9 cellular contexts compared by ENCODE assay signal in the genomic region with DNA sequence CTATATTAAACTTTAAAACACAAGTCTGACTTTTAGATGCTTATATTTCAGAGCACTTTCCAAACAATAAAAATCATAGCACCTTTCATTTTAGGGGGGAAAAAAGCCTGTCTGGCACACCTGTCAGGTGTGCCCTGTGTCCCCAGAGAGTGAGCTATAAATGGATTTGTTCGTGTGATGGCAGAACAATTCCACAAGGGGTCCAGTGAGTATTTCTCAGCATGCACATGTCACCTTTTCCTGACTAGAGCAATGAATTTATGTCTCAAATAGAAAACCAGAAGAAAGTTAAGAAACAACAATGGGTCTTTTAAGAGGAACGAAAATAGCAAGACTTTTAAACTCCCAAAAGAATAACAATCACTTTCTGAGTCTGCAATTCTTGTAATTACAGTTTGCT. TPM values are rescaled to one million over a fixed set of nuclear protein-coding genes. Genes with fewer than 3 reads are reported as not detected.
DNase-seq lines count a peak whose midpoint lies in the region; ATAC-seq, FAIRE-seq and TF ChIP-seq lines count a peak whose summit lies in the region.
"Had no signal": no experiment of that assay in that cellular context is flagged by ENCODE, and none has a peak within 500 bp of the region (broad histone marks: within the 10 kb centered on the region; RNA-seq: fewer than 3 reads in every experiment).

No MANE protein-coding gene starts in this region.

- peak; percentile 13 for DNase-seq in activated CD8-positive, alpha-beta T cell treated with anti-CD3 and anti-CD28 coated beads for 36 hours
- DNase-seq in activated CD8-positive, alpha-beta T cell treated with anti-CD3 and anti-CD28 coated beads, Interleukin-2, amount 10 ng/mL, durations not matched to agents 7 days and 5 days, result no peak
- peak; percentile 6 for DNase-seq in HTR-8/SVneo (ENCODE audit: insufficient read length, low spot score)
- peak in 2 of 4 experiments; percentile 20 to 26 for DNase-seq in K562 (ENCODE audit: extremely low read depth in 1 of 4, low spot score in 3 of 4)
- no peak for DNase-seq in retinal pigment epithelial cell (ENCODE audit: low read depth)
- no peak for DNase-seq in CD1c-positive myeloid dendritic cell (ENCODE audit: extremely low spot score)
- DNase-seq in omental fat pad (ENCODE audit: low spot score), result no peak
- no peak for DNase-seq in effector memory CD4-positive, alpha-beta T cell

- H3K27ac ChIP-seq in K562 (ENCODE audit: extremely low read depth, low read depth, low read length), result no peak overlapping the region
- no peak overlapping the region for H3K27ac ChIP-seq in effector memory CD4-positive, alpha-beta T cell (ENCODE audit: insufficient read depth, low read length, poor library complexity, severe bottlenecking)
- H3K27ac ChIP-seq: SJCRH30 had no signal

- no peaks in the 10 kb centered on the region for H3K9me1 ChIP-seq in K562 (ENCODE audit: control insufficient read depth, insufficient read depth, low read length)

- H3K27me3 ChIP-seq in K562 (ENCODE audit: control insufficient read depth in 2 of 2, insufficient read depth in 2 of 2, low read length in 2 of 2), result no peaks in the 10 kb centered on the region; a peak in 1 of 5 replicates
- H3K27me3 ChIP-seq in effector memory CD4-positive, alpha-beta T cell (replicated peaks; ENCODE audit: control insufficient read depth, insufficient read depth, low read length, poor library complexity, severe bottlenecking), result no peaks in the 10 kb centered on the region
- H3K27me3 ChIP-seq: SJCRH30 had no signal

- intact Hi-C loops in activated CD8-positive, alpha-beta T cell treated with anti-CD3 and anti-CD28 coated beads for 36 hours (cut with micrococcal nuclease), result no loop called here
- intact Hi-C loops in K562 (cut with micrococcal nuclease), result no loop called here

- H3K9ac ChIP-seq in K562 (ENCODE audit: insufficient read depth in 1 of 2, low read depth in 2 of 2, low read length in 2 of 2), result no peak overlapping the region

- H3K4me1 ChIP-seq in K562 (replicated peaks in 1 of 2; ENCODE audit: control insufficient read depth in 2 of 2, insufficient read depth in 2 of 2, low read length in 2 of 2), result no peaks in the 10 kb centered on the region
- no peaks in the 10 kb centered on the region for H3K4me1 ChIP-seq in effector memory CD4-positive, alpha-beta T cell (ENCODE audit: control insufficient read depth, insufficient read depth, low read length, poor library complexity, severe bottlenecking)
- H3K4me1 ChIP-seq: SJCRH30 had no signal

- no peaks in the 10 kb centered on the region for H3K36me3 Mint-ChIP-seq in activated CD8-positive, alpha-beta T cell treated with anti-CD3 and anti-CD28 coated beads for 36 hours (ENCODE audit: low read depth)
- H3K36me3 Mint-ChIP-seq in activated CD8-positive, alpha-beta T cell treated with anti-CD3 and anti-CD28 coated beads, Interleukin-2, amount 10 ng/mL, durations not matched to agents 7 days and 5 days (ENCODE audit: low read depth), result no peaks in the 10 kb centered on the region

- no peak for TF ChIP-seq EP300 in K562 (IDR thresholded peaks at IDR 0.05; ENCODE audit: low read length)

- TF ChIP-seq POLR2A in K562 (conservative IDR thresholded peaks at IDR 0.05), result no peak

- no peaks in the 10 kb centered on the region for H3K36me3 ChIP-seq in K562 (ENCODE audit: control insufficient read depth, insufficient read depth, low read length)
- no peaks in the 10 kb centered on the region for H3K36me3 ChIP-seq in effector memory CD4-positive, alpha-beta T cell (ENCODE audit: control insufficient read depth, insufficient read depth, low read length)
- H3K36me3 ChIP-seq: SJCRH30 had no signal

- no peak overlapping the region for H3K27ac Mint-ChIP-seq in activated CD8-positive, alpha-beta T cell treated with anti-CD3 and anti-CD28 coated beads for 36 hours
- H3K27ac Mint-ChIP-seq in activated CD8-positive, alpha-beta T cell treated with anti-CD3 and anti-CD28 coated beads, Interleukin-2, amount 10 ng/mL, durations not matched to agents 7 days and 5 days, result no peak overlapping the region

- CTCF ChIA-PET in activated CD8-positive, alpha-beta T cell treated with anti-CD3 and anti-CD28 coated beads for 36 hours (lab: Charles Lee), result interaction anchor here (0.7 to 1.4 kb wide), 11 partner anchors 9 to 311 kb away, joined by 3 to 7 read pairs (median 3); a partner anchor contains a TSS
- CTCF ChIA-PET in activated CD8-positive, alpha-beta T cell treated with anti-CD3 and anti-CD28 coated beads, Interleukin-2, amount 10 ng/mL, durations not matched to agents 7 days and 5 days (lab: Charles Lee), result interaction anchor here (0.9 to 1.4 kb wide), 9 partner anchors 9 to 438 kb away, joined by 3 to 4 read pairs (median 3); no protein-coding TSS in a partner anchor
- CTCF ChIA-PET in K562 (lab: Yijun Ruan, JAX; ENCODE audit: low intra/inter-chr PET ratio), result no interaction called here

- peak; percentile 69 for ATAC-seq in activated CD8-positive, alpha-beta T cell treated with anti-CD3 and anti-CD28 coated beads for 36 hours
- ATAC-seq in activated CD8-positive, alpha-beta T cell treated with anti-CD3 and anti-CD28 coated beads, Interleukin-2, amount 10 ng/mL, durations not matched to agents 7 days and 5 days, result no peak
- ATAC-seq in K562 (peak; percentile 84), omental fat pad (ENCODE audit: low FRiP score) (no peak)

- no peak overlapping the region for H3K4me2 ChIP-seq in K562 (ENCODE audit: insufficient read depth, low read length)

- BruUV-seq in K562 (replicated peaks; lab: Mats Ljungman, UMichigan), result no TSS peak

- FAIRE-seq in HTR-8/SVneo (lab: Jason Lieb, UNC) (no peak), K562 (lab: Jason Lieb, UNC) (peak; percentile 73)

- no peaks in the 10 kb centered on the region for H4K20me1 ChIP-seq in K562 (replicated peaks; ENCODE audit: control insufficient read depth, insufficient read depth, low read length)

- H3K79me2 ChIP-seq in K562 (ENCODE audit: control insufficient read depth, insufficient read depth, low read length), result no peaks in the 10 kb centered on the region

- 0% methylated on average over 2 of the region's 2 CpGs for WGBS in K562 (ENCODE audit: insufficient coverage, low coverage, missing lambda C conversion rate)

- H3K4me3 ChIP-seq in K562 (no peak overlapping the region), retinal pigment epithelial cell (ENCODE audit: low read length) (no peak overlapping the region)
- H3K4me3 ChIP-seq in effector memory CD4-positive, alpha-beta T cell (ENCODE audit: insufficient read depth, low read depth, low read length, poor library complexity, severe bottlenecking), result no peak overlapping the region
- H3K4me3 ChIP-seq: SJCRH30 had no signal

- H3K4me1 Mint-ChIP-seq in activated CD8-positive, alpha-beta T cell treated with anti-CD3 and anti-CD28 coated beads for 36 hours (ENCODE audit: low read depth), result no peaks in the 10 kb centered on the region
- no peaks in the 10 kb centered on the region for H3K4me1 Mint-ChIP-seq in activated CD8-positive, alpha-beta T cell treated with anti-CD3 and anti-CD28 coated beads, Interleukin-2, amount 10 ng/mL, durations not matched to agents 7 days and 5 days (ENCODE audit: low read depth)

- peak; percentile 62 for TF ChIP-seq CTCF in activated CD8-positive, alpha-beta T cell treated with anti-CD3 and anti-CD28 coated beads for 36 hours (IDR thresholded peaks at IDR 0.05)
- TF ChIP-seq CTCF in K562 (IDR thresholded peaks at IDR 0.05 in 2 of 3, conservative IDR thresholded peaks at IDR 0.05 in 1 of 3; ENCODE audit: insufficient read depth in 2 of 3, low read depth in 1 of 3, low read length in 3 of 3) (peak; percentile 39 to 45 (median 41); a peak in 3 of 6 replicates), retinal pigment epithelial cell (conservative IDR thresholded peaks at IDR 0.05; ENCODE audit: low read depth, low read length) (peak; percentile 56), omental fat pad (IDR thresholded peaks at IDR 0.05) (no peak)

- no peak; a peak in 1 of 4 replicates for TF ChIP-seq RAD21 in K562 (CRISPR knock-in tag; conservative IDR thresholded peaks at IDR 0.05 in 1 of 2, IDR thresholded peaks at IDR 0.05 in 1 of 2)

- H3K4me3 Mint-ChIP-seq in activated CD8-positive, alpha-beta T cell treated with anti-CD3 and anti-CD28 coated beads for 36 hours, result no peak overlapping the region
- no peak overlapping the region for H3K4me3 Mint-ChIP-seq in activated CD8-positive, alpha-beta T cell treated with anti-CD3 and anti-CD28 coated beads, Interleukin-2, amount 10 ng/mL, durations not matched to agents 7 days and 5 days

- in situ Hi-C loops in K562 (cut with MboI), result no loop called here

- H3K9me3 ChIP-seq in K562 (replicated peaks; ENCODE audit: control insufficient read depth, insufficient read depth, low read depth, low read length), result no peaks in the 10 kb centered on the region
- H3K9me3 ChIP-seq in effector memory CD4-positive, alpha-beta T cell (ENCODE audit: control insufficient read depth, low read length), result no peaks in the 10 kb centered on the region
- H3K9me3 ChIP-seq: SJCRH30 had no signal

- H3K27me3 Mint-ChIP-seq in activated CD8-positive, alpha-beta T cell treated with anti-CD3 and anti-CD28 coated beads for 36 hours, result no peaks in the 10 kb centered on the region
- peaks cover 3% of the 10 kb centered on the region for H3K27me3 Mint-ChIP-seq in activated CD8-positive, alpha-beta T cell treated with anti-CD3 and anti-CD28 coated beads, Interleukin-2, amount 10 ng/mL, durations not matched to agents 7 days and 5 days (ENCODE audit: low read depth)

- no peak overlapping the region for H2AFZ ChIP-seq in K562 (ENCODE audit: low read depth, low read length)

- H3K9me3 Mint-ChIP-seq in activated CD8-positive, alpha-beta T cell treated with anti-CD3 and anti-CD28 coated beads for 36 hours, result no peaks in the 10 kb centered on the region
- no peaks in the 10 kb centered on the region for H3K9me3 Mint-ChIP-seq in activated CD8-positive, alpha-beta T cell treated with anti-CD3 and anti-CD28 coated beads, Interleukin-2, amount 10 ng/mL, durations not matched to agents 7 days and 5 days (ENCODE audit: insufficient read depth)

- POLR2A ChIA-PET in activated CD8-positive, alpha-beta T cell treated with anti-CD3 and anti-CD28 coated beads for 36 hours (lab: Charles Lee), result no interaction called here
- POLR2A ChIA-PET in activated CD8-positive, alpha-beta T cell treated with anti-CD3 and anti-CD28 coated beads, Interleukin-2, amount 10 ng/mL, durations not matched to agents 7 days and 5 days (lab: Charles Lee), result no interaction called here
- POLR2A ChIA-PET in K562 (lab: Yijun Ruan, JAX), result interaction anchor here (0.7 kb wide), 1 partner anchor 10 kb away, joined by 3 read pairs; no protein-coding TSS in a partner anchor

RNA-seq across cellular contexts. Expression of a gene that starts 55.9 kb away (rescaled TPM):
- 1 to 10 TPM; 1.7 to 2.2 TPM for total RNA-seq in activated CD8-positive, alpha-beta T cell treated with anti-CD3 and anti-CD28 coated beads for 36 hours
- total RNA-seq in activated CD8-positive, alpha-beta T cell treated with anti-CD3 and anti-CD28 coated beads, Interleukin-2, amount 10 ng/mL, durations not matched to agents 7 days and 5 days, result under 1 TPM; 0.63 to 0.73 TPM
- total RNA-seq in K562 (2011; cell fraction: chromatin; rRNA removed; ENCODE audit: low replicate concordance), result 0.39 and 0.95 TPM in 2 replicates
- total RNA-seq in K562 (2011; cell fraction: nucleolus; rRNA removed), result under 0.01 and 0.39 TPM in 2 replicates
- 0.29 and 0.31 TPM in 2 replicates for total RNA-seq in K562 (2011; cell fraction: nucleoplasm; rRNA removed)
- total RNA-seq in K562 (2014; rRNA removed) (0.05 and 0.29 TPM in 2 replicates), K562 (2014; rRNA removed; fragmentation: Illumina TruSeq; extraction: Trizol) (0.26 and 0.33 TPM in 2 replicates), K562 (2015; rRNA removed; fragmentation: Illumina TruSeq; extraction: Trizol) (0.14 and 0.19 TPM in 2 replicates), K562 (2021) (0.36 and 0.58 TPM in 2 replicates), omental fat pad (100 to 1,000 TPM in 1 of 4 donors, 10 to 100 TPM in 3; 12.5 to 118 (median 44.6) TPM)
- polyA plus RNA-seq in K562 (2011; rRNA removed) (0.15 and 0.28 TPM in 2 replicates), K562 (2014; fragmentation: Illumina TruSeq; extraction: Trizol) (0.21 and 0.44 TPM in 2 replicates), K562 (2014; fragmentation: Nextera tagmentation; extraction: Ambion mirVana) (under 1 TPM; 0.21 to 0.32 TPM), K562 (2014; rRNA removed) (0.03 and 0.38 TPM in 2 replicates)
- polyA plus RNA-seq in K562 (2011; cell fraction: cytosol; rRNA removed), result 0.06 and 0.09 TPM in 2 replicates
- polyA plus RNA-seq in K562 (2011; cell fraction: nucleus; rRNA removed), result 0.23 and 0.44 TPM in 2 replicates
- 0.22 and 0.57 TPM in 2 replicates for polyA plus RNA-seq in K562 (2012)
- 0.56 and 1.3 TPM in 2 replicates for polyA minus RNA-seq in K562 (2011; rRNA and poly(A)+ RNA removed)
- 0.19 TPM in 1 of 2 replicates, not detected in the other for polyA minus RNA-seq in K562 (2011; cell fraction: cytosol; rRNA and poly(A)+ RNA removed)
- polyA minus RNA-seq in K562 (2011; cell fraction: nucleus; rRNA and poly(A)+ RNA removed), result 0.13 and 0.22 TPM in 2 replicates

Comparison
In these comparisons a context has a peak if more than half of its experiments do, and no peak if none do; other contexts are left out.
1. ATAC-seq: peak in activated CD8-positive, alpha-beta T cell treated with anti-CD3 and anti-CD28 coated beads for 36 hours (single experiment) and K562 (single experiment); none in activated CD8-positive, alpha-beta T cell treated with anti-CD3 and anti-CD28 coated beads, Interleukin-2, amount 10 ng/mL, durations not matched to agents 7 days and 5 days (single experiment) and omental fat pad (single experiment).
2. DNase-seq: peak in activated CD8-positive, alpha-beta T cell treated with anti-CD3 and anti-CD28 coated beads for 36 hours (single experiment) and HTR-8/SVneo (single experiment); none in activated CD8-positive, alpha-beta T cell treated with anti-CD3 and anti-CD28 coated beads, Interleukin-2, amount 10 ng/mL, durations not matched to agents 7 days and 5 days (single experiment), retinal pigment epithelial cell (single experiment), CD1c-positive myeloid dendritic cell (single experiment), omental fat pad (single experiment) and effector memory CD4-positive, alpha-beta T cell (0 of 3).
3. CTCF ChIP-seq: peak in activated CD8-positive, alpha-beta T cell treated with anti-CD3 and anti-CD28 coated beads for 36 hours (single experiment), K562 (3 of 3) and retinal pigment epithelial cell (single experiment); none in omental fat pad (0 of 3).
4. RNA of a gene that starts 55.9 kb away (total RNA-seq): 12.5 to 118 TPM in omental fat pad; 1.7 to 2.2 TPM in activated CD8-positive, alpha-beta T cell treated with anti-CD3 and anti-CD28 coated beads for 36 hours, 0.63 to 0.73 TPM in activated CD8-positive, alpha-beta T cell treated with anti-CD3 and anti-CD28 coated beads, Interleukin-2, amount 10 ng/mL, durations not matched to agents 7 days and 5 days and under 0.01 to 0.95 TPM in K562; every median in the first group is over 4 times any median in the second.